22 cellular contexts compared by ENCODE assay signal in the genomic region with DNA sequence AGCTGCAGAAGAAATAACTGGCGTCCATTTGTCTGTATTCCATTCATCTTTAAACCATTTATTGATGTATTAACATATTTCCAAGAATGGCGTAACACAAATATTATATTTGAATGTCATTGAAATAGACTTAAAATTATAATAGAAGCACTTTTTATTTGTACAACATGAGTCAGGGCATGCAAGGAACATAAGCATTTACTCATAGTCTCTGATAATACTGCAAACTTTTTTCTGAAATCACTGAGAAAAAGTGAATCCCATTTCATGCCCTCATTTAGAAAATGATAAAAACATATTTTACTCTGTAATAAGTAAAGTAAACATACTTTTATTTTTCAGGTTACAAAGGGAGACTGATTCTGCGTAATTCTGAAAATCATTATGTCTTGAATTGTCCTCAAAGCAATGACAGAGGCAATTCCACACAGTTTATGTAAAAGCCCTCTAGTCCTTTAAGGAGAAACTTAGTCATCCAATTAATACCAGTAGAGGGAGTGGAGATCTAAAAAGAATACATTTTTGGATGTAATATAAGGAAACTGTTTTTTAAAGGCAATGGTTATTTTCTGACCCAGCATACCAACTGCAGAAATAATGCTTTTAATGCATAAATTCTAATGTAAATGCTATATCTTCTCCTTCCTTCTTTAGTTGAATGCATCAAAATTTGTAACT. TPM values are rescaled to one million over a fixed set of nuclear protein-coding genes. Genes with fewer than 3 reads are reported as not detected.
A peak's percentile ranks its signal among the peaks of the same experiment; 100 is the strongest.
DNase-seq lines count a peak whose midpoint lies in the region; ATAC-seq, FAIRE-seq and TF ChIP-seq lines count a peak whose summit lies in the region.
"Had no signal": no experiment of that assay in that cellular context is flagged by ENCODE, and none has a peak within 500 bp of the region (broad histone marks: within the 10 kb centered on the region; RNA-seq: fewer than 3 reads in every experiment).

No MANE protein-coding gene starts in this region.

- no peak overlapping the region for H3K9ac ChIP-seq in liver (ENCODE audit: low read depth in 1 of 2, low read length in 2 of 2)
- no peak overlapping the region for H3K9ac ChIP-seq in HepG2 (ENCODE audit: insufficient read depth, low read depth, low read length)
- no peak overlapping the region for H3K9ac ChIP-seq in subcutaneous abdominal adipose tissue (ENCODE audit: low read length in 5 of 5)
- H3K9ac ChIP-seq: neural progenitor cell had no signal

- no peak overlapping the region for H3K4me2 ChIP-seq in HepG2 (ENCODE audit: low read depth, low read length)
- H3K4me2 ChIP-seq: neural progenitor cell had no signal

- H4K20me1 ChIP-seq in HepG2 (ENCODE audit: insufficient read depth, low read length), result no peaks in the 10 kb centered on the region

- WGBS in liver, result 93% methylated on average over 3 of the region's 3 CpGs
- 62% methylated on average over 3 of the region's 3 CpGs for WGBS in HepG2 (ENCODE audit: low lambda C conversion rate)
- 90% methylated on average over 3 of the region's 3 CpGs for WGBS in suprapubic skin

- H3K4me3 ChIP-seq in liver (ENCODE audit: low read depth in 1 of 3, low read length in 3 of 3) (no peak overlapping the region), HepG2 (replicated peaks in 1 of 3; ENCODE audit: insufficient read depth in 1 of 3, low read depth in 2 of 3, low read length in 3 of 3) (no peak overlapping the region), astrocyte of the spinal cord (ENCODE audit: low read depth, low read length) (no peak overlapping the region), fibroblast of villous mesenchyme (ENCODE audit: low read depth, low read length) (no peak overlapping the region), subcutaneous abdominal adipose tissue (ENCODE audit: low read depth in 1 of 5, low read length in 5 of 5) (no peak overlapping the region), suprapubic skin (no peak overlapping the region)
- H3K4me3 ChIP-seq in CD8-positive, alpha-beta T cell (ENCODE audit: low read depth, low read length), result no peak overlapping the region
- H3K4me3 ChIP-seq: neural progenitor cell, right atrium auricular region, SJCRH30, stomach had no signal

- H3K27ac Mint-ChIP-seq in CD8-positive, alpha-beta T cell, result no peak overlapping the region
- H3K27ac Mint-ChIP-seq: activated CD4-positive, alpha-beta T cell treated with anti-CD3 and anti-CD28 coated beads for 36 hours; activated naive CD8-positive, alpha-beta T cell; neural progenitor cell had no signal

- in situ Hi-C loops in HepG2 (cut with HindIII; ENCODE audit: extremely low pct_ligation_motif_present, low pct_unique_long_range_greater_than_20kb) (no loop called here), astrocyte of the spinal cord (cut with HindIII; ENCODE audit: low sequenced_read_pairs) (no loop called here)

- no TSS peak for BruUV-seq in HepG2 (replicated peaks; lab: Mats Ljungman, UMichigan)

- peak; percentile 25 to 28 for TF ChIP-seq RAD21 in liver (IDR thresholded peaks at IDR 0.05)
- TF ChIP-seq RAD21 in HepG2 (CRISPR knock-in tag; IDR thresholded peaks at IDR 0.05), result no peak

- no peak for FAIRE-seq in HepG2 (lab: Jason Lieb, UNC)
- FAIRE-seq: endometrium, H1 had no signal

- H3K4me3 Mint-ChIP-seq in CD8-positive, alpha-beta T cell, result no peak overlapping the region
- H3K4me3 Mint-ChIP-seq: activated CD4-positive, alpha-beta T cell treated with anti-CD3 and anti-CD28 coated beads for 36 hours; activated naive CD8-positive, alpha-beta T cell; neural progenitor cell had no signal

- H3K27ac ChIP-seq in liver (ENCODE audit: low read depth in 1 of 2, low read length in 2 of 2), result no peak overlapping the region
- H3K27ac ChIP-seq in HepG2 (ENCODE audit: extremely low read length, insufficient read depth, low read length), result no peak overlapping the region
- H3K27ac ChIP-seq in subcutaneous abdominal adipose tissue (ENCODE audit: low read depth, low read length), result peak overlapping the region; percentile 25
- H3K27ac ChIP-seq in suprapubic skin, result no peak overlapping the region
- H3K27ac ChIP-seq in CD8-positive, alpha-beta T cell (ENCODE audit: low read depth, low read length), result no peak overlapping the region
- H3K27ac ChIP-seq: neural progenitor cell, right atrium auricular region, SJCRH30, stomach had no signal

- H3K9me3 ChIP-seq in liver (ENCODE audit: control insufficient read depth in 4 of 4, low read length in 3 of 4) (no peaks in the 10 kb centered on the region), HepG2 (ENCODE audit: low read length) (peaks cover 80% of the 10 kb centered on the region), subcutaneous abdominal adipose tissue (ENCODE audit: control insufficient read depth in 5 of 5, low read length in 5 of 5) (no peaks in the 10 kb centered on the region), suprapubic skin (no peaks in the 10 kb centered on the region)
- no peaks in the 10 kb centered on the region for H3K9me3 ChIP-seq in CD8-positive, alpha-beta T cell (ENCODE audit: low read length)
- H3K9me3 ChIP-seq: right atrium auricular region, SJCRH30, stomach had no signal

- no peak for ATAC-seq in HepG2
- no peak for ATAC-seq in CD8-positive, alpha-beta T cell
- ATAC-seq: activated CD4-positive, alpha-beta T cell treated with anti-CD3 and anti-CD28 coated beads for 36 hours had no signal

- no peaks in the 10 kb centered on the region for H3K27me3 ChIP-seq in liver (ENCODE audit: control insufficient read depth in 4 of 4, insufficient read depth in 4 of 4, low read length in 3 of 4)
- H3K27me3 ChIP-seq in HepG2 (ENCODE audit: control insufficient read depth in 1 of 2, insufficient read depth in 2 of 2, low read length in 2 of 2), result no peaks in the 10 kb centered on the region
- no peaks in the 10 kb centered on the region for H3K27me3 ChIP-seq in subcutaneous abdominal adipose tissue (ENCODE audit: control insufficient read depth in 5 of 5, insufficient read depth in 4 of 5, low read length in 5 of 5)
- H3K27me3 ChIP-seq in suprapubic skin, result no peaks in the 10 kb centered on the region
- no peaks in the 10 kb centered on the region for H3K27me3 ChIP-seq in CD8-positive, alpha-beta T cell (ENCODE audit: insufficient read depth, low read length)
- H3K27me3 ChIP-seq: neural progenitor cell, right atrium auricular region, SJCRH30, stomach had no signal

- H3K27me3 Mint-ChIP-seq in CD8-positive, alpha-beta T cell (ENCODE audit: low read depth), result no peaks in the 10 kb centered on the region
- H3K27me3 Mint-ChIP-seq: activated CD4-positive, alpha-beta T cell treated with anti-CD3 and anti-CD28 coated beads for 36 hours; activated naive CD8-positive, alpha-beta T cell had no signal

- TF ChIP-seq CTCF in liver (IDR thresholded peaks at IDR 0.05; ENCODE audit: low read depth, low read length, missing input control) (no peak), HepG2 (CRISPR knock-in tag; IDR thresholded peaks at IDR 0.05) (no peak), astrocyte of the spinal cord (IDR thresholded peaks at IDR 0.05; ENCODE audit: low read depth, low read length) (peak; percentile 3), fibroblast of villous mesenchyme (IDR thresholded peaks at IDR 0.05; ENCODE audit: insufficient read depth, low read depth, low read length) (peak; percentile 18), suprapubic skin (IDR thresholded peaks at IDR 0.05) (no peak), GM10266 (IDR thresholded peaks at IDR 0.05; ENCODE audit: control insufficient read depth, insufficient read depth, low read depth, missing control alignments) (no peak)
- no peak for TF ChIP-seq CTCF in CD8-positive, alpha-beta T cell (IDR thresholded peaks at IDR 0.05)

- POLR2A ChIA-PET in HepG2 (lab: Yijun Ruan, JAX), result no interaction called here
- POLR2A ChIA-PET in CD8-positive, alpha-beta T cell (lab: Charles Lee), result no interaction called here

- intact Hi-C loops in HepG2 (cut with micrococcal nuclease; ENCODE audit: unreplicated experiment), result no loop called here
- intact Hi-C loops in CD8-positive, alpha-beta T cell (cut with DNase I, micrococcal nuclease), result no loop called here

- no peaks in the 10 kb centered on the region for H3K79me2 ChIP-seq in HepG2 (ENCODE audit: insufficient read depth, low read length)

- CTCF ChIA-PET in HepG2 (lab: Yijun Ruan, JAX; ENCODE audit: low intra/inter-chr PET ratio, low total read pairs), result no interaction called here
- CTCF ChIA-PET in CD8-positive, alpha-beta T cell (lab: Charles Lee), result no interaction called here

- H3K36me3 ChIP-seq in liver (ENCODE audit: control insufficient read depth in 4 of 4, insufficient read depth in 3 of 4, low read depth in 1 of 4, low read length in 3 of 4), result no peaks in the 10 kb centered on the region
- no peaks in the 10 kb centered on the region for H3K36me3 ChIP-seq in HepG2 (replicated peaks in 1 of 2; ENCODE audit: control insufficient read depth in 1 of 2, insufficient read depth in 2 of 2, low read length in 2 of 2)
- H3K36me3 ChIP-seq in subcutaneous abdominal adipose tissue (ENCODE audit: control insufficient read depth in 5 of 5, insufficient read depth in 5 of 5, low read length in 5 of 5), result no peaks in the 10 kb centered on the region
- H3K36me3 ChIP-seq in suprapubic skin, result no peaks in the 10 kb centered on the region
- no peaks in the 10 kb centered on the region for H3K36me3 ChIP-seq in CD8-positive, alpha-beta T cell (ENCODE audit: insufficient read depth, low read length)
- H3K36me3 ChIP-seq: neural progenitor cell, right atrium auricular region, SJCRH30, stomach had no signal

- DNase-seq in HepG2 (ENCODE audit: low spot score) (no peak), astrocyte of the spinal cord (ENCODE audit: low read depth, low spot score) (peak; percentile 51), fibroblast of villous mesenchyme (ENCODE audit: low read depth) (no peak), suprapubic skin (ENCODE audit: low spot score in 2 of 2) (no peak), GM10266 (ENCODE audit: extremely low spot score) (no peak)
- no peak for DNase-seq in CD8-positive, alpha-beta T cell
- DNase-seq: activated CD4-positive, alpha-beta T cell treated with anti-CD3 and anti-CD28 coated beads for 36 hours; activated T-cell treated with anti-CD3 and anti-CD28 coated beads for 4 hours; GDM1; head of caudate nucleus; islet precursor cell; NCI-H1694 treated with DMSO at 0.1 percent for 48 hours; SJCRH30; stomach; T1000 had no signal

- TF ChIP-seq EP300 in HepG2 (IDR thresholded peaks at IDR 0.05; ENCODE audit: low read depth in 2 of 2, low read length in 2 of 2), result no peak
- TF ChIP-seq EP300 in HepG2 (CRISPR knock-in tag; IDR thresholded peaks at IDR 0.05; ENCODE audit: borderline replicate concordance), result no peak
- no peak for TF ChIP-seq EP300 in suprapubic skin (IDR thresholded peaks at IDR 0.05)

- peaks cover 0 to 3% (median 0%) of the 10 kb centered on the region in 4 donors for H3K4me1 ChIP-seq in liver (ENCODE audit: control insufficient read depth in 4 of 4, insufficient read depth in 4 of 4, low read length in 3 of 4)
- no peaks in the 10 kb centered on the region for H3K4me1 ChIP-seq in HepG2 (ENCODE audit: insufficient read depth, low read length)
- peaks cover 0 to 16% (median 0%) of the 10 kb centered on the region in 5 donors for H3K4me1 ChIP-seq in subcutaneous abdominal adipose tissue (ENCODE audit: control insufficient read depth in 5 of 5, insufficient read depth in 5 of 5, low read length in 5 of 5)
- no peaks in the 10 kb centered on the region for H3K4me1 ChIP-seq in suprapubic skin
- no peaks in the 10 kb centered on the region for H3K4me1 ChIP-seq in CD8-positive, alpha-beta T cell (ENCODE audit: insufficient read depth, low read length)
- H3K4me1 ChIP-seq: neural progenitor cell, right atrium auricular region, SJCRH30, stomach had no signal

- H2AFZ ChIP-seq in HepG2 (ENCODE audit: low read length), result no peak overlapping the region
- H2AFZ ChIP-seq: neural progenitor cell had no signal

- TF ChIP-seq POLR2A in HepG2 (IDR thresholded peaks at IDR 0.05; ENCODE audit: insufficient read depth in 1 of 2, low read depth in 2 of 2, low read length in 2 of 2), result no peak
- TF ChIP-seq POLR2A in suprapubic skin (IDR thresholded peaks at IDR 0.05), result no peak

- no peaks in the 10 kb centered on the region for H3K4me1 Mint-ChIP-seq in CD8-positive, alpha-beta T cell (ENCODE audit: low read depth)
- H3K4me1 Mint-ChIP-seq: activated CD4-positive, alpha-beta T cell treated with anti-CD3 and anti-CD28 coated beads for 36 hours; neural progenitor cell had no signal

- peaks cover 3% of the 10 kb centered on the region for H3K9me3 Mint-ChIP-seq in CD8-positive, alpha-beta T cell
- H3K9me3 Mint-ChIP-seq: neural progenitor cell had no signal

- H3K36me3 Mint-ChIP-seq in CD8-positive, alpha-beta T cell, result no peaks in the 10 kb centered on the region
- H3K36me3 Mint-ChIP-seq: activated naive CD8-positive, alpha-beta T cell; neural progenitor cell had no signal

RNA-seq across cellular contexts. Expression of a gene that starts 58.1 kb away (rescaled TPM):
- total RNA-seq in liver (10 to 100 TPM; 27.5 to 46.6 TPM), HepG2 (2016; rRNA removed; fragmentation: Illumina TruSeq; extraction: Trizol) (0.22 TPM in 1 of 2 replicates, not detected in the other), fibroblast of villous mesenchyme (not detected in 2 replicates), suprapubic skin (under 1 TPM in 1 of 4 donors, not detected in 3; 0.40 TPM)
- polyA plus RNA-seq in liver (10 to 100 TPM; 21.6 to 35.6 TPM), HepG2 (2011; rRNA removed) (0.47 and 0.50 TPM in 2 replicates)
- not detected in 2 replicates for total RNA-seq in HepG2 (2016; cell fraction: cytosol; rRNA removed; fragmentation: Illumina TruSeq; extraction: Trizol; ENCODE audit: low read depth)
- 0.16 and 0.39 TPM in 2 replicates for total RNA-seq in HepG2 (2016; cell fraction: insoluble cytoplasmic fraction; rRNA removed; fragmentation: Illumina TruSeq; extraction: Trizol)
- 0.09 TPM in 1 of 2 replicates, not detected in the other for total RNA-seq in HepG2 (2016; cell fraction: membrane; rRNA removed; fragmentation: Illumina TruSeq; extraction: Trizol)
- total RNA-seq in HepG2 (2016; cell fraction: nucleus; rRNA removed; fragmentation: Illumina TruSeq; extraction: Trizol), result 0.41 and 0.84 TPM in 2 replicates
- polyA plus RNA-seq in HepG2 (2011; cell fraction: cytosol; rRNA removed), result 0.24 and 0.45 TPM in 2 replicates
- 0.26 and 0.38 TPM in 2 replicates for polyA plus RNA-seq in HepG2 (2011; cell fraction: nucleus; rRNA removed)
- 0.21 and 0.98 TPM in 2 replicates for polyA plus RNA-seq in HepG2 (2012)
- not detected in 2 replicates for polyA plus RNA-seq in HepG2 (2016; cell fraction: cytosol; fragmentation: Illumina TruSeq; extraction: Trizol; ENCODE audit: low read depth)
- polyA plus RNA-seq in HepG2 (2016; cell fraction: insoluble cytoplasmic fraction; fragmentation: Illumina TruSeq; extraction: Trizol; ENCODE audit: low read depth), result 0.26 TPM in 1 of 2 replicates, not detected in the other
- not detected in 2 replicates for polyA plus RNA-seq in HepG2 (2016; cell fraction: membrane; fragmentation: Illumina TruSeq; extraction: Trizol; ENCODE audit: low read depth)
- 0.17 and 0.18 TPM in 2 replicates for polyA plus RNA-seq in HepG2 (2016; cell fraction: nucleus; fragmentation: Illumina TruSeq; extraction: Trizol; ENCODE audit: insufficient read depth, low read depth)
- polyA minus RNA-seq in HepG2 (2011; rRNA and poly(A)+ RNA removed; ENCODE audit: low replicate concordance), result 0.62 and 1.1 TPM in 2 replicates
- polyA minus RNA-seq in HepG2 (2011; cell fraction: cytosol; rRNA and poly(A)+ RNA removed), result not detected in 2 replicates
- 2.2 and 2.4 TPM in 2 replicates for polyA minus RNA-seq in HepG2 (2011; cell fraction: nucleus; rRNA and poly(A)+ RNA removed)
- not detected for total RNA-seq in CD8-positive, alpha-beta T cell
- total RNA-seq: activated CD4-positive, alpha-beta T cell treated with anti-CD3 and anti-CD28 coated beads for 36 hours had no signal

Comparison
In these comparisons a context has a peak if more than half of its experiments do, and no peak if none do; other contexts are left out.
1. RNA of a gene that starts 58.1 kb away (total RNA-seq): 27.5 to 46.6 TPM in liver; 0.09 to 0.84 TPM in HepG2, 0.40 TPM in suprapubic skin, not detected in fibroblast of villous mesenchyme and not detected in CD8-positive, alpha-beta T cell; every median in the first group is over 10 times any median in the second.
2. CTCF ChIP-seq: peak in astrocyte of the spinal cord (single experiment) and fibroblast of villous mesenchyme (single experiment); none in liver (single experiment), HepG2 (single experiment), suprapubic skin (0 of 2), CD8-positive, alpha-beta T cell (single experiment) and GM10266 (single experiment).